Comparison of ENCODE assay signal across 21 cellular contexts in the genomic region with DNA sequence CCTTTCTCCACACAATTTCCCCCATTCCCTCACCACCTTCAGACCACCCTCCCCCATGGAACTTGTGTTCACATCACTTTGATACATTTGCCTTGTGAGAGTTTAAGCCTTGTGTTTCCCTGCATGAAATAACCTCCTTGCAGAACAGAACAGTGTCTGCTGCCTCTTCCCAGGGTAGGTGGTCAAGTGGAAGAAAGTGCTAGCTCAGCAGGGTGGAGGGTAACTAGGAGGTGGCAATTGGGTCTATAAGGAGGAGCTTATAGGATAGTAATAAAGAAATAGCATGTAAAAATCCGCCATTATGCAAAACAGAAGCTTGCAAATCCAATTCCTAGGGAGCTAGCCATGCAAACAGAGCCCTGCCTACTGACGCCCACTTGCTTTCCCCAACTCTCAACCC. TPM values are rescaled to one million over a fixed set of nuclear protein-coding genes. Genes with fewer than 3 reads are reported as not detected.
A peak's percentile ranks its signal among the peaks of the same experiment; 100 is the strongest.
DNase-seq lines count a peak whose midpoint lies in the region; ATAC-seq, FAIRE-seq and TF ChIP-seq lines count a peak whose summit lies in the region.
"Had no signal": no experiment of that assay in that cellular context is flagged by ENCODE, and none has a peak within 500 bp of the region (broad histone marks: within the 10 kb centered on the region; RNA-seq: fewer than 3 reads in every experiment).

No MANE protein-coding gene starts in this region.

- POLR2A ChIA-PET in HepG2 (lab: Yijun Ruan, JAX): interaction anchor here (1.1 to 10.5 kb wide), 3 partner anchors 8 to 29 kb away, joined by 4 to 347 read pairs (median 4); a partner anchor contains a TSS
- POLR2A ChIA-PET in K562 (lab: Yijun Ruan, JAX): interaction anchor here (0.6 to 2.2 kb wide), 6 partner anchors 10 to 711 kb away, joined by 3 to 13 read pairs (median 5); a partner anchor contains a TSS

- H3K79me2 ChIP-seq in HepG2 (ENCODE audit: insufficient read depth, low read length) (no peaks in the 10 kb centered on the region), K562 (ENCODE audit: control insufficient read depth, insufficient read depth, low read length) (no peaks in the 10 kb centered on the region), neural progenitor cell (ENCODE audit: low read depth) (no peaks in the 10 kb centered on the region)

- H3K4me1 ChIP-seq in HepG2 (ENCODE audit: insufficient read depth, low read length) (peaks cover 65% of the 10 kb centered on the region), right lobe of liver (no peaks in the 10 kb centered on the region), K562 (replicated peaks in 1 of 2; ENCODE audit: control insufficient read depth in 2 of 2, insufficient read depth in 2 of 2, low read length in 2 of 2) (peaks cover 7 to 17% of the 10 kb centered on the region in 2 experiments), neural progenitor cell (peaks cover 5% of the 10 kb centered on the region), lower lobe of right lung (no peaks in the 10 kb centered on the region)

- no peak for TF ChIP-seq POLR2A in HepG2 (IDR thresholded peaks at IDR 0.05; ENCODE audit: insufficient read depth in 1 of 2, low read depth in 2 of 2, low read length in 2 of 2)
- TF ChIP-seq POLR2A in right lobe of liver (IDR thresholded peaks at IDR 0.05): no peak
- no peak for TF ChIP-seq POLR2A in K562 (conservative IDR thresholded peaks at IDR 0.05)

- H2AFZ ChIP-seq in HepG2 (ENCODE audit: low read length) (no peak overlapping the region), K562 (ENCODE audit: low read depth, low read length) (no peak overlapping the region), neural progenitor cell (replicated peaks) (no peak overlapping the region)

- no peaks in the 10 kb centered on the region for H3K9me3 Mint-ChIP-seq in neural progenitor cell
- H3K9me3 Mint-ChIP-seq: CD8-positive, alpha-beta memory T cell had no signal

- H3K27ac Mint-ChIP-seq in neural progenitor cell: peak overlapping the region; percentile 15

- H3K9me3 ChIP-seq in HepG2 (ENCODE audit: low read length) (no peaks in the 10 kb centered on the region), right lobe of liver (no peaks in the 10 kb centered on the region), K562 (replicated peaks; ENCODE audit: control insufficient read depth, insufficient read depth, low read depth, low read length) (no peaks in the 10 kb centered on the region), neural progenitor cell (ENCODE audit: low read depth) (no peaks in the 10 kb centered on the region), lower lobe of right lung (no peaks in the 10 kb centered on the region)

- ATAC-seq in HepG2 (no peak), right lobe of liver (no peak), K562 (no peak), GM19035 (IDR thresholded peaks at IDR 0.05; ENCODE audit: unreplicated experiment) (no peak), lower lobe of right lung (no peak)
- ATAC-seq: HCT116, SK-N-SH treated with all-trans-retinoic acid at 6 μM for 48 hours had no signal

- no peak overlapping the region for H3K4me3 Mint-ChIP-seq in neural progenitor cell
- H3K4me3 Mint-ChIP-seq: CD8-positive, alpha-beta memory T cell had no signal

- peaks cover 14% of the 10 kb centered on the region for H3K4me1 Mint-ChIP-seq in neural progenitor cell
- H3K4me1 Mint-ChIP-seq: CD8-positive, alpha-beta memory T cell had no signal

- no peaks in the 10 kb centered on the region for H3K9me1 ChIP-seq in K562 (ENCODE audit: control insufficient read depth, insufficient read depth, low read length)

- DNase-seq in HepG2 (ENCODE audit: low spot score) (no peak), right lobe of liver (no peak), K562 (ENCODE audit: extremely low read depth in 1 of 4, low spot score in 3 of 4) (no peak), neural progenitor cell (ENCODE audit: low spot score) (no peak), lower lobe of right lung (no peak), NCI-H1930 (lab: John Stamatoyannopoulos, UW) (no peak)
- DNase-seq: CD8-positive, alpha-beta memory T cell; GOT3; MM.1S; NCI-H1092; NCI-H1436; NCI-H187 treated with DMSO at 0.1 percent for 48 hours; NCI-H2227 treated with DMSO at 0.1 percent for 48 hours; NCI-H524 had no signal

- H3K4me3 ChIP-seq in HepG2 (replicated peaks in 1 of 3; ENCODE audit: insufficient read depth in 1 of 3, low read depth in 2 of 3, low read length in 3 of 3) (no peak overlapping the region), right lobe of liver (no peak overlapping the region), K562 (no peak overlapping the region), neural progenitor cell (no peak overlapping the region), lower lobe of right lung (no peak overlapping the region)

- intact Hi-C loops in HepG2 (cut with micrococcal nuclease; ENCODE audit: unreplicated experiment) (no loop called here), right lobe of liver (cut with DNase I) (no loop called here), K562 (cut with micrococcal nuclease) (no loop called here), lower lobe of right lung (cut with DNase I) (no loop called here)

- no peaks in the 10 kb centered on the region for H3K36me3 ChIP-seq in HepG2 (replicated peaks in 1 of 2; ENCODE audit: control insufficient read depth in 1 of 2, insufficient read depth in 2 of 2, low read length in 2 of 2)
- no peaks in the 10 kb centered on the region for H3K36me3 ChIP-seq in right lobe of liver
- no peaks in the 10 kb centered on the region for H3K36me3 ChIP-seq in K562 (ENCODE audit: control insufficient read depth, insufficient read depth, low read length)
- H3K36me3 ChIP-seq in neural progenitor cell: no peaks in the 10 kb centered on the region
- H3K36me3 ChIP-seq in lower lobe of right lung: no peaks in the 10 kb centered on the region

- in situ Hi-C loops in HepG2 (cut with HindIII; ENCODE audit: extremely low pct_ligation_motif_present, low pct_unique_long_range_greater_than_20kb): no loop called here
- in situ Hi-C loops in K562 (cut with MboI): no loop called here

- 69% methylated on average over 2 of the region's 2 CpGs for WGBS in HepG2 (ENCODE audit: low lambda C conversion rate)
- WGBS in right lobe of liver (ENCODE audit: insufficient coverage, low coverage, low lambda C conversion rate, missing lambda C conversion rate): 80% methylated on average over 1 of the region's 2 CpGs
- WGBS in K562 (ENCODE audit: insufficient coverage, low coverage, missing lambda C conversion rate): 73% methylated on average over 2 of the region's 2 CpGs

- BruUV-seq in HepG2 (replicated peaks; lab: Mats Ljungman, UMichigan) (no TSS peak), K562 (replicated peaks; lab: Mats Ljungman, UMichigan) (no TSS peak)

- no peak for FAIRE-seq in HepG2 (lab: Jason Lieb, UNC)
- no peak for FAIRE-seq in K562 (lab: Jason Lieb, UNC)
- FAIRE-seq: G401.6, GM18507 had no signal

- CTCF ChIA-PET in HepG2 (lab: Yijun Ruan, JAX; ENCODE audit: low intra/inter-chr PET ratio, low total read pairs): no interaction called here
- CTCF ChIA-PET in K562 (lab: Yijun Ruan, JAX; ENCODE audit: low intra/inter-chr PET ratio): no interaction called here

- H3K9ac ChIP-seq in HepG2 (ENCODE audit: insufficient read depth, low read depth, low read length) (no peak overlapping the region), K562 (ENCODE audit: insufficient read depth in 1 of 2, low read depth in 2 of 2, low read length in 2 of 2) (no peak overlapping the region), neural progenitor cell (no peak overlapping the region)

- H4K20me1 ChIP-seq in HepG2 (ENCODE audit: insufficient read depth, low read length) (no peaks in the 10 kb centered on the region), K562 (replicated peaks; ENCODE audit: control insufficient read depth, insufficient read depth, low read length) (no peaks in the 10 kb centered on the region), neural progenitor cell (ENCODE audit: low read depth) (no peaks in the 10 kb centered on the region)

- no peak for TF ChIP-seq RAD21 in HepG2 (CRISPR knock-in tag; IDR thresholded peaks at IDR 0.05)
- TF ChIP-seq RAD21 in K562 (CRISPR knock-in tag; conservative IDR thresholded peaks at IDR 0.05 in 1 of 2, IDR thresholded peaks at IDR 0.05 in 1 of 2): no peak

- H3K27ac ChIP-seq in HepG2 (ENCODE audit: extremely low read length, insufficient read depth, low read length) (no peak overlapping the region), right lobe of liver (no peak overlapping the region), K562 (ENCODE audit: extremely low read depth, low read depth, low read length) (no peak overlapping the region), neural progenitor cell (no peak overlapping the region), lower lobe of right lung (no peak overlapping the region)
- H3K27ac ChIP-seq: C4-2B had no signal

- TF ChIP-seq EP300 in HepG2 (IDR thresholded peaks at IDR 0.05; ENCODE audit: low read depth in 2 of 2, low read length in 2 of 2): no peak
- TF ChIP-seq EP300 in HepG2 (CRISPR knock-in tag; IDR thresholded peaks at IDR 0.05; ENCODE audit: borderline replicate concordance): no peak
- TF ChIP-seq EP300 in K562 (IDR thresholded peaks at IDR 0.05; ENCODE audit: low read length): no peak

- TF ChIP-seq CTCF in HepG2 (CRISPR knock-in tag; IDR thresholded peaks at IDR 0.05) (no peak), right lobe of liver (IDR thresholded peaks at IDR 0.05) (no peak), K562 (IDR thresholded peaks at IDR 0.05 in 2 of 3, conservative IDR thresholded peaks at IDR 0.05 in 1 of 3; ENCODE audit: insufficient read depth in 2 of 3, low read depth in 1 of 3, low read length in 3 of 3) (no peak), neural progenitor cell (IDR thresholded peaks at IDR 0.05) (no peak), lower lobe of right lung (IDR thresholded peaks at IDR 0.05) (no peak)

- no peaks in the 10 kb centered on the region for H3K36me3 Mint-ChIP-seq in neural progenitor cell
- H3K36me3 Mint-ChIP-seq: CD8-positive, alpha-beta memory T cell had no signal

- H3K4me2 ChIP-seq in HepG2 (ENCODE audit: low read depth, low read length) (no peak overlapping the region), K562 (ENCODE audit: insufficient read depth, low read length) (no peak overlapping the region), neural progenitor cell (no peak overlapping the region)

- no peaks in the 10 kb centered on the region for H3F3A ChIP-seq in neural progenitor cell (ENCODE audit: low read depth)

- H3K27me3 ChIP-seq in HepG2 (ENCODE audit: control insufficient read depth in 1 of 2, insufficient read depth in 2 of 2, low read length in 2 of 2) (no peaks in the 10 kb centered on the region), right lobe of liver (no peaks in the 10 kb centered on the region), K562 (ENCODE audit: control insufficient read depth in 2 of 2, insufficient read depth in 2 of 2, low read length in 2 of 2) (no peaks in the 10 kb centered on the region), neural progenitor cell (no peaks in the 10 kb centered on the region), lower lobe of right lung (ENCODE audit: low read depth) (no peaks in the 10 kb centered on the region)

- H3K27me3 Mint-ChIP-seq in neural progenitor cell (ENCODE audit: insufficient read depth, low read depth): peaks cover 11% of the 10 kb centered on the region

RNA-seq across cellular contexts. Expression of a gene that starts 13.9 kb away (rescaled TPM):
- total RNA-seq in HepG2 (2016; rRNA removed; fragmentation: Illumina TruSeq; extraction: Trizol) (718 and 837 TPM in 2 replicates), right lobe of liver (1,000 to 10,000 TPM in 1 of 6 experiments, 100 to 1,000 TPM in 5; 149 to 1,003 (median 436) TPM), K562 (2014; rRNA removed) (262 and 326 TPM in 2 replicates), K562 (2014; rRNA removed; fragmentation: Illumina TruSeq; extraction: Trizol) (157 and 159 TPM in 2 replicates), K562 (2015; rRNA removed; fragmentation: Illumina TruSeq; extraction: Trizol) (193 and 197 TPM in 2 replicates), K562 (2021) (364 and 392 TPM in 2 replicates), neural progenitor cell (ENCODE audit: low replicate concordance) (168 and 184 TPM in 2 replicates), lower lobe of right lung (139 TPM)
- 191 and 201 TPM in 2 replicates for total RNA-seq in HepG2 (2016; cell fraction: cytosol; rRNA removed; fragmentation: Illumina TruSeq; extraction: Trizol; ENCODE audit: low read depth)
- 754 and 767 TPM in 2 replicates for total RNA-seq in HepG2 (2016; cell fraction: insoluble cytoplasmic fraction; rRNA removed; fragmentation: Illumina TruSeq; extraction: Trizol)
- total RNA-seq in HepG2 (2016; cell fraction: membrane; rRNA removed; fragmentation: Illumina TruSeq; extraction: Trizol): 220 and 222 TPM in 2 replicates
- total RNA-seq in HepG2 (2016; cell fraction: nucleus; rRNA removed; fragmentation: Illumina TruSeq; extraction: Trizol): 354 and 362 TPM in 2 replicates
- polyA plus RNA-seq in HepG2 (2011; rRNA removed) (491 and 498 TPM in 2 replicates), K562 (2011; rRNA removed) (616 and 661 TPM in 2 replicates), K562 (2014; fragmentation: Illumina TruSeq; extraction: Trizol) (260 and 315 TPM in 2 replicates), K562 (2014; fragmentation: Nextera tagmentation; extraction: Ambion mirVana) (10 to 100 TPM; 41.5 to 49.8 TPM), K562 (2014; rRNA removed) (388 and 435 TPM in 2 replicates)
- 564 and 714 TPM in 2 replicates for polyA plus RNA-seq in HepG2 (2011; cell fraction: cytosol; rRNA removed)
- polyA plus RNA-seq in HepG2 (2011; cell fraction: nucleus; rRNA removed): 285 and 288 TPM in 2 replicates
- 358 and 436 TPM in 2 replicates for polyA plus RNA-seq in HepG2 (2012)
- polyA plus RNA-seq in HepG2 (2016; cell fraction: cytosol; fragmentation: Illumina TruSeq; extraction: Trizol; ENCODE audit: low read depth): 216 and 219 TPM in 2 replicates
- polyA plus RNA-seq in HepG2 (2016; cell fraction: insoluble cytoplasmic fraction; fragmentation: Illumina TruSeq; extraction: Trizol; ENCODE audit: low read depth): 863 and 1,042 TPM in 2 replicates
- polyA plus RNA-seq in HepG2 (2016; cell fraction: membrane; fragmentation: Illumina TruSeq; extraction: Trizol; ENCODE audit: low read depth): 217 and 232 TPM in 2 replicates
- polyA plus RNA-seq in HepG2 (2016; cell fraction: nucleus; fragmentation: Illumina TruSeq; extraction: Trizol; ENCODE audit: insufficient read depth, low read depth): 558 and 582 TPM in 2 replicates
- polyA minus RNA-seq in HepG2 (2011; rRNA and poly(A)+ RNA removed; ENCODE audit: low replicate concordance): 716 and 1,092 TPM in 2 replicates
- polyA minus RNA-seq in HepG2 (2011; cell fraction: cytosol; rRNA and poly(A)+ RNA removed): 354 and 438 TPM in 2 replicates
- 198 and 204 TPM in 2 replicates for polyA minus RNA-seq in HepG2 (2011; cell fraction: nucleus; rRNA and poly(A)+ RNA removed)
- total RNA-seq in K562 (2011; cell fraction: chromatin; rRNA removed; ENCODE audit: low replicate concordance): 132 and 303 TPM in 2 replicates
- total RNA-seq in K562 (2011; cell fraction: nucleolus; rRNA removed): 225 and 301 TPM in 2 replicates
- 196 and 242 TPM in 2 replicates for total RNA-seq in K562 (2011; cell fraction: nucleoplasm; rRNA removed)
- polyA plus RNA-seq in K562 (2011; cell fraction: cytosol; rRNA removed): 730 and 1,428 TPM in 2 replicates
- 253 and 293 TPM in 2 replicates for polyA plus RNA-seq in K562 (2011; cell fraction: nucleus; rRNA removed)
- 420 and 432 TPM in 2 replicates for polyA plus RNA-seq in K562 (2012)
- polyA minus RNA-seq in K562 (2011; rRNA and poly(A)+ RNA removed): 930 and 1,077 TPM in 2 replicates
- polyA minus RNA-seq in K562 (2011; cell fraction: cytosol; rRNA and poly(A)+ RNA removed): 578 and 629 TPM in 2 replicates
- polyA minus RNA-seq in K562 (2011; cell fraction: nucleus; rRNA and poly(A)+ RNA removed): 134 and 183 TPM in 2 replicates
- total RNA-seq: LHCN-M2 had no signal

RNA-seq across cellular contexts. Expression of a gene that starts 30.1 kb away (rescaled TPM):
- total RNA-seq in HepG2 (2016; rRNA removed; fragmentation: Illumina TruSeq; extraction: Trizol) (618 and 762 TPM in 2 replicates), right lobe of liver (1,000 to 10,000 TPM in 2 of 6 experiments, 100 to 1,000 TPM in 4; 148 to 1,377 (median 478) TPM), K562 (2014; rRNA removed) (486 and 561 TPM in 2 replicates), K562 (2014; rRNA removed; fragmentation: Illumina TruSeq; extraction: Trizol) (206 and 246 TPM in 2 replicates), K562 (2015; rRNA removed; fragmentation: Illumina TruSeq; extraction: Trizol) (279 and 281 TPM in 2 replicates), K562 (2021) (332 and 346 TPM in 2 replicates), neural progenitor cell (ENCODE audit: low replicate concordance) (69.3 and 100 TPM in 2 replicates), lower lobe of right lung (140 TPM)
- total RNA-seq in HepG2 (2016; cell fraction: cytosol; rRNA removed; fragmentation: Illumina TruSeq; extraction: Trizol; ENCODE audit: low read depth): 344 and 369 TPM in 2 replicates
- 631 and 704 TPM in 2 replicates for total RNA-seq in HepG2 (2016; cell fraction: insoluble cytoplasmic fraction; rRNA removed; fragmentation: Illumina TruSeq; extraction: Trizol)
- 289 and 321 TPM in 2 replicates for total RNA-seq in HepG2 (2016; cell fraction: membrane; rRNA removed; fragmentation: Illumina TruSeq; extraction: Trizol)
- 291 and 298 TPM in 2 replicates for total RNA-seq in HepG2 (2016; cell fraction: nucleus; rRNA removed; fragmentation: Illumina TruSeq; extraction: Trizol)
- polyA plus RNA-seq in HepG2 (2011; rRNA removed) (433 and 436 TPM in 2 replicates), K562 (2011; rRNA removed) (349 and 358 TPM in 2 replicates), K562 (2014; fragmentation: Illumina TruSeq; extraction: Trizol) (323 and 346 TPM in 2 replicates), K562 (2014; fragmentation: Nextera tagmentation; extraction: Ambion mirVana) (10 to 100 TPM; 26.3 to 34.2 TPM), K562 (2014; rRNA removed) (231 and 235 TPM in 2 replicates)
- polyA plus RNA-seq in HepG2 (2011; cell fraction: cytosol; rRNA removed): 543 and 742 TPM in 2 replicates
- 328 and 341 TPM in 2 replicates for polyA plus RNA-seq in HepG2 (2011; cell fraction: nucleus; rRNA removed)
- polyA plus RNA-seq in HepG2 (2012): 356 and 426 TPM in 2 replicates
- polyA plus RNA-seq in HepG2 (2016; cell fraction: cytosol; fragmentation: Illumina TruSeq; extraction: Trizol; ENCODE audit: low read depth): 354 and 399 TPM in 2 replicates
- 703 and 776 TPM in 2 replicates for polyA plus RNA-seq in HepG2 (2016; cell fraction: insoluble cytoplasmic fraction; fragmentation: Illumina TruSeq; extraction: Trizol; ENCODE audit: low read depth)
- 250 and 261 TPM in 2 replicates for polyA plus RNA-seq in HepG2 (2016; cell fraction: membrane; fragmentation: Illumina TruSeq; extraction: Trizol; ENCODE audit: low read depth)
- 432 and 466 TPM in 2 replicates for polyA plus RNA-seq in HepG2 (2016; cell fraction: nucleus; fragmentation: Illumina TruSeq; extraction: Trizol; ENCODE audit: insufficient read depth, low read depth)
- polyA minus RNA-seq in HepG2 (2011; rRNA and poly(A)+ RNA removed; ENCODE audit: low replicate concordance): 346 and 697 TPM in 2 replicates
- 294 and 350 TPM in 2 replicates for polyA minus RNA-seq in HepG2 (2011; cell fraction: cytosol; rRNA and poly(A)+ RNA removed)
- 138 and 164 TPM in 2 replicates for polyA minus RNA-seq in HepG2 (2011; cell fraction: nucleus; rRNA and poly(A)+ RNA removed)
- total RNA-seq in K562 (2011; cell fraction: chromatin; rRNA removed; ENCODE audit: low replicate concordance): 104 and 217 TPM in 2 replicates
- 123 and 155 TPM in 2 replicates for total RNA-seq in K562 (2011; cell fraction: nucleolus; rRNA removed)
- total RNA-seq in K562 (2011; cell fraction: nucleoplasm; rRNA removed): 141 and 184 TPM in 2 replicates
- polyA plus RNA-seq in K562 (2011; cell fraction: cytosol; rRNA removed): 448 and 603 TPM in 2 replicates
- 384 and 542 TPM in 2 replicates for polyA plus RNA-seq in K562 (2011; cell fraction: nucleus; rRNA removed)
- polyA plus RNA-seq in K562 (2012): 369 and 519 TPM in 2 replicates
- polyA minus RNA-seq in K562 (2011; rRNA and poly(A)+ RNA removed): 306 and 320 TPM in 2 replicates
- polyA minus RNA-seq in K562 (2011; cell fraction: cytosol; rRNA and poly(A)+ RNA removed): 439 and 476 TPM in 2 replicates
- polyA minus RNA-seq in K562 (2011; cell fraction: nucleus; rRNA and poly(A)+ RNA removed): 86.2 and 137 TPM in 2 replicates
